In genomic region chr4:15961778-15962510, GRCh38 we compare ENCODE assay signal across 19 cellular contexts. TPM values are rescaled to one million over a fixed set of nuclear protein-coding genes. Genes with fewer than 3 reads are reported as not detected.
A peak's percentile ranks its signal among the peaks of the same experiment; 100 is the strongest.
DNase-seq lines count a peak whose midpoint lies in the region; ATAC-seq, FAIRE-seq and TF ChIP-seq lines count a peak whose summit lies in the region.
"Had no signal": no experiment of that assay in that cellular context is flagged by ENCODE, and none has a peak within 500 bp of the region (broad histone marks: within the 10 kb centered on the region; RNA-seq: fewer than 3 reads in every experiment).

No MANE protein-coding gene starts in this region.

- H3K36me3 ChIP-seq in CD8-positive, alpha-beta T cell (ENCODE audit: insufficient read depth, low read length) = no peaks in the 10 kb centered on the region
- H3K36me3 ChIP-seq in GM23338 (ENCODE audit: insufficient read depth) (no peaks in the 10 kb centered on the region; the same call in 1 of the 2 replicates), neutrophil (no peaks in the 10 kb centered on the region)
- H3K36me3 ChIP-seq: BE2C had no signal

- no peaks in the 10 kb centered on the region for H3K27me3 Mint-ChIP-seq in CD8-positive, alpha-beta T cell (ENCODE audit: low read depth)
- no peaks in the 10 kb centered on the region for H3K27me3 Mint-ChIP-seq in GM23338 (ENCODE audit: insufficient read depth, low read depth, poor library complexity)

- H3K27ac ChIP-seq in CD8-positive, alpha-beta T cell (ENCODE audit: low read depth, low read length) = peak overlapping the region; percentile 56
- H3K27ac ChIP-seq in GM23338 (ENCODE audit: low read depth) (no peak overlapping the region), neutrophil (peak overlapping the region; percentile 65)
- H3K27ac ChIP-seq: HL-60 had no signal

- intact Hi-C loops in CD8-positive, alpha-beta T cell (cut with DNase I, micrococcal nuclease) = loop anchor here in 1 of 2 experiments (2.0 to 5.0 kb wide), 2 partner anchors 300 to 959 kb away; partner anchors contain the start of gene CPEB2

- no peaks in the 10 kb centered on the region for H3K79me2 ChIP-seq in GM23338 (replicated peaks; ENCODE audit: insufficient read depth)

- H3K4me3 Mint-ChIP-seq in CD8-positive, alpha-beta T cell = peak overlapping the region; percentile 59
- no peak overlapping the region for H3K4me3 Mint-ChIP-seq in GM23338

- no peak for TF ChIP-seq CTCF in CD8-positive, alpha-beta T cell (IDR thresholded peaks at IDR 0.05)
- TF ChIP-seq CTCF in GM23338 (conservative IDR thresholded peaks at IDR 0.05; ENCODE audit: low read depth in 2 of 2) (no peak), neutrophil (IDR thresholded peaks at IDR 0.05) (no peak)

- peaks cover 27% of the 10 kb centered on the region for H3K4me1 ChIP-seq in CD8-positive, alpha-beta T cell (ENCODE audit: insufficient read depth, low read length)
- H3K4me1 ChIP-seq in GM23338 (ENCODE audit: insufficient read depth) = no peaks in the 10 kb centered on the region; the same call in 1 of the 2 replicates
- peaks cover 40 to 44% of the 10 kb centered on the region in 2 experiments for H3K4me1 ChIP-seq in neutrophil (ENCODE audit: control insufficient read depth in 1 of 2, insufficient read depth in 1 of 2, low read depth in 1 of 2, low read length in 1 of 2)
- H3K4me1 ChIP-seq: BE2C had no signal

- no peaks in the 10 kb centered on the region for H3K9me3 Mint-ChIP-seq in CD8-positive, alpha-beta T cell
- peaks cover 14% of the 10 kb centered on the region for H3K9me3 Mint-ChIP-seq in GM23338

- H3K9me2 ChIP-seq in GM23338 (ENCODE audit: insufficient read depth) = no peaks in the 10 kb centered on the region

- H2AFZ ChIP-seq in GM23338 = 0 out of 2 replicates have a peak overlapping the region, but pooled peaks have one; percentile 95

- H3K27ac Mint-ChIP-seq in CD8-positive, alpha-beta T cell = peak overlapping the region; percentile 72
- no peak overlapping the region for H3K27ac Mint-ChIP-seq in GM23338

- DNase-seq in CD8-positive, alpha-beta T cell = peak in 6 of 7 experiments; percentile 15 to 73 (median 38)
- DNase-seq in GM23338 (ENCODE audit: low spot score) (no peak), Ammon's horn (ENCODE audit: low spot score) (no peak), urothelium cell line (ENCODE audit: low spot score) (no peak), T-helper 9 cell (no peak)
- peak; percentile 17 for DNase-seq in activated naive CD8-positive, alpha-beta T cell treated with anti-CD3 and anti-CD28 coated beads, Interleukin-2, amount 50 U/mL, for 16 hours (ENCODE audit: low read depth, low spot score)
- no peak for DNase-seq in stimulated activated CD4-positive, alpha-beta T cell treated with anti-CD3 and anti-CD28 coated beads, Interleukin-2, amount 100 ng/mL, for 24 hours
- DNase-seq: activated CD4-positive, alpha-beta T cell treated with anti-CD3 and anti-CD28 coated beads, Interleukin-2, amount 50 U/mL, for 4 hours; BE2C; caudate nucleus; DMS53; KBM-7; NCI-H1417 had no signal

- no peaks in the 10 kb centered on the region for H3K36me3 Mint-ChIP-seq in CD8-positive, alpha-beta T cell
- peaks cover 8% of the 10 kb centered on the region for H3K36me3 Mint-ChIP-seq in GM23338 (ENCODE audit: low read depth)

- H3K4me3 ChIP-seq in CD8-positive, alpha-beta T cell (ENCODE audit: low read depth, low read length) = peak overlapping the region; percentile 26
- H3K4me3 ChIP-seq in GM23338 (no peak overlapping the region), neutrophil (ENCODE audit: low read depth in 1 of 2, low read length in 1 of 2) (peak overlapping the region in 1 of 2 experiments; percentile 32)

- H3K4me1 Mint-ChIP-seq in CD8-positive, alpha-beta T cell (ENCODE audit: low read depth) = peaks cover 36% of the 10 kb centered on the region
- H3K4me1 Mint-ChIP-seq in GM23338 = peaks cover 15% of the 10 kb centered on the region

- peak; percentile 52 for ATAC-seq in CD8-positive, alpha-beta T cell
- no peak for ATAC-seq in GM23338
- ATAC-seq: left lobe of liver had no signal

- no peaks in the 10 kb centered on the region for H4K20me1 ChIP-seq in GM23338 (replicated peaks; ENCODE audit: insufficient read depth)

- H3K9me3 ChIP-seq in CD8-positive, alpha-beta T cell (ENCODE audit: low read length) = no peaks in the 10 kb centered on the region
- no peaks in the 10 kb centered on the region for H3K9me3 ChIP-seq in neutrophil
- H3K9me3 ChIP-seq: BE2C had no signal

- CTCF ChIA-PET in CD8-positive, alpha-beta T cell (lab: Charles Lee) = interaction anchor here (0.6 to 6.1 kb wide), 8 partner anchors 9 to 206 kb away, joined by 3 to 87 read pairs (median 5); no protein-coding TSS in a partner anchor

- H3F3A ChIP-seq in GM23338 (replicated peaks; ENCODE audit: low read depth) = 0 out of 2 replicates have a peak, but pooled peaks cover 3% of the 10 kb centered on the region

- FAIRE-seq in urothelium cell line (lab: Jason Lieb, UNC) = no peak

- H3K27me3 ChIP-seq in CD8-positive, alpha-beta T cell (ENCODE audit: insufficient read depth, low read length) = no peaks in the 10 kb centered on the region
- H3K27me3 ChIP-seq in GM23338 (ENCODE audit: insufficient read depth) = no peaks in the 10 kb centered on the region
- H3K27me3 ChIP-seq in neutrophil = no peaks in the 10 kb centered on the region
- H3K27me3 ChIP-seq: BE2C had no signal

- POLR2A ChIA-PET in CD8-positive, alpha-beta T cell (lab: Charles Lee) = interaction anchor here (1.5 to 2.0 kb wide), 2 partner anchors 39 to 205 kb away, joined by 5 to 7 read pairs; no protein-coding TSS in a partner anchor

- H3K4me2 ChIP-seq in GM23338 = no peak overlapping the region

TF ChIP-seq in GM23338, 12 proteins besides CTCF, POLR2A, EP300 and RAD21:
- no peak for TF ChIP-seq ZNF114 (CRISPR knock-in tag; IDR thresholded peaks at IDR 0.05)
- no peak for TF ChIP-seq CREB1 (CRISPR knock-in tag; IDR thresholded peaks at IDR 0.05; ENCODE audit: low read depth)
- no peak for TF ChIP-seq ETS1 (IDR thresholded peaks at IDR 0.05)

RNA-seq across cellular contexts. Expression of gene FGFBP2, which starts 1.0 kb away (rescaled TPM):
- 1 to 10 TPM; 8.2 to 9.9 TPM for total RNA-seq in CD8-positive, alpha-beta T cell
- 0.56 and 0.93 TPM in 2 replicates for total RNA-seq in GM23338 (2014; rRNA removed; shearing (Covaris generic))
- 0.18 and 0.37 TPM in 2 replicates for polyA plus RNA-seq in GM23338 (2016; fragmentation: Nextera tagmentation; extraction: Ambion mirVana)
- total RNA-seq: fibroblast of villous mesenchyme, temporal lobe had no signal

RNA-seq across cellular contexts. Expression of gene FGFBP1, which starts 23.4 kb away (rescaled TPM):
- total RNA-seq in CD8-positive, alpha-beta T cell = not detected
- not detected in 2 replicates for total RNA-seq in GM23338 (2014; rRNA removed; shearing (Covaris generic))
- polyA plus RNA-seq in GM23338 (2016; fragmentation: Nextera tagmentation; extraction: Ambion mirVana) = 0.15 and 0.42 TPM in 2 replicates
- total RNA-seq: fibroblast of villous mesenchyme, left lobe of liver, posterior vena cava, temporal lobe had no signal

Comparison
In these comparisons a context has a peak if more than half of its experiments do, and no peak if none do; other contexts are left out.
1. DNase-seq: peak in CD8-positive, alpha-beta T cell (6 of 7) and activated naive CD8-positive, alpha-beta T cell treated with anti-CD3 and anti-CD28 coated beads, Interleukin-2, amount 50 U/mL, for 16 hours (single experiment); none in GM23338 (single experiment), Ammon's horn (single experiment), stimulated activated CD4-positive, alpha-beta T cell treated with anti-CD3 and anti-CD28 coated beads, Interleukin-2, amount 100 ng/mL, for 24 hours (0 of 2), urothelium cell line (single experiment) and T-helper 9 cell (single experiment).